Comparison of ENCODE assay signal across 13 cellular contexts in the genomic region with DNA sequence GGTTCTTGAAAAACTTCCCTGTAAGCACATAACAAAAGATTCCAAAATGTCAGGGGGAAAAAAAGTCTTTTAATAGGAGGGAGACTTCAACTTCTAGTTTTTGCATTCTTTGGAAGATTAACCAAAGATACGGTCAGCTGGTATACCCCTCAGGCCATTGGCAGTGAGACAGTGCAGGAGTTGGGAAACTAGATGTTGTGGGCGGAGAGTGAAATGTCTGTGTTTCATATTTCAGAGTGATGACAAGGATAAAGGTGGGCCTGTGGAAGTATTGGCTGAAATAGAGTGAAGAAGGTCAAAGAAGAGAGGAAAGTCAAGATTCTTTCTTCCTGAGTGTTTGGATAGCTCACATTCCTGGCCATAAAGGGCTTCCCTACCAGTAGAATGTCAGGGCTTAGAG.
"Had no signal": no experiment of that assay in that cellular context is flagged by ENCODE, and none has a peak within 500 bp of the region (broad histone marks: within the 10 kb centered on the region; RNA-seq: fewer than 3 reads in every experiment).

No MANE protein-coding gene starts in this region.

- H3K9me3 ChIP-seq: gastroesophageal sphincter, lower lobe of right lung, right atrium auricular region had no signal

- H3K4me1 ChIP-seq: gastroesophageal sphincter, lower lobe of right lung, right atrium auricular region had no signal

- DNase-seq: activated CD4-positive, alpha-beta T cell treated with anti-CD3 and anti-CD28 coated beads, Interleukin-2, amount 50 U/mL, for 4 hours; activated CD4-positive, CD25-positive, alpha-beta regulatory T cell treated with anti-CD3 and anti-CD28 coated beads, Interleukin-2, amount 50 U/mL, for 72 hours; activated T-cell treated with anti-CD3 and anti-CD28 coated beads, Interleukin-2, amount 50 U/mL, for 1 hour; brain microvascular endothelial cell; dorsolateral prefrontal cortex; hippocampal formation; lower lobe of right lung; naive thymus-derived CD4-positive, alpha-beta T cell had no signal

- H3K27ac ChIP-seq: brain microvascular endothelial cell, dorsolateral prefrontal cortex, gastroesophageal sphincter, lower lobe of right lung, right atrium auricular region had no signal

- H3K27me3 ChIP-seq: brain microvascular endothelial cell, right atrium auricular region had no signal

- H3K36me3 ChIP-seq: brain microvascular endothelial cell, gastroesophageal sphincter, lower lobe of right lung, right atrium auricular region had no signal

- H3K4me3 ChIP-seq: dorsolateral prefrontal cortex, gastroesophageal sphincter, lower lobe of right lung, right atrium auricular region, smooth muscle cell had no signal

- ATAC-seq: activated naive CD4-positive, alpha-beta T cell treated with anti-CD3 and anti-CD28 coated beads, Interleukin-2, amount 50 U/mL, for 72 hours; gastroesophageal sphincter; lower lobe of right lung; naive thymus-derived CD4-positive, alpha-beta T cell; stimulated activated effector memory CD8-positive, alpha-beta T cell treated with anti-CD3 and anti-CD28 coated beads, Interleukin-12 subunit alpha, Interleukin-12 subunit beta, amount 100 ng/mL, for 72 hours had no signal

- H3K4me2 ChIP-seq: smooth muscle cell had no signal
